ENCODE assay signal across 19 cellular contexts in the genomic region with DNA sequence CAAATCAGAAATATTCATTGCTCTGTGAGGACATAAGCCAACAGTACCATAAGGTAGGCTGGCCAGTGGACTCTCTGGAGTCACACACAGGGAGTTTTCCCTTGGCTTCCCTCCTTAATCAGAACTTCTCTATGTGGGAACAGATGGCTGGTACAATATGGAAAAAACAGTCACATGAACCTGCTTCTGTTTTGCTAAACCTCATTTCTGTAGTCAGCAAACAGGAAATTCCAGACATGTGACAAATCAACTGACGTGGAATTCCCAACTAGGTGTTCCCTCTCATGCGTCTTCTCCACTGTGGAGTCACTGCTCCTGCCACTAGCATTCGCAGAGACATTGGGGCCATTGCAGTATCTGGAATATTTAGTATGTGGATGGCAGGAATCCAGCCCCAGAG.
DNase-seq lines count a peak whose midpoint lies in the region; ATAC-seq, FAIRE-seq and TF ChIP-seq lines count a peak whose summit lies in the region.
"Had no signal": no experiment of that assay in that cellular context is flagged by ENCODE, and none has a peak within 500 bp of the region (broad histone marks: within the 10 kb centered on the region; RNA-seq: fewer than 3 reads in every experiment).

No MANE protein-coding gene starts in this region.

- CTCF ChIA-PET in A549 (lab: Yijun Ruan, JAX) = no interaction called here
- CTCF ChIA-PET in WTC11 (lab: Charles Lee) = no interaction called here

- H3K9me3 ChIP-seq in A549 (peaks cover 5% of the 10 kb centered on the region; the same call in 1 of the 3 replicates), gastroesophageal sphincter (no peaks in the 10 kb centered on the region), HAP-1 (no peaks in the 10 kb centered on the region)
- H3K9me3 ChIP-seq: esophagus muscularis mucosa, right lobe of liver had no signal

- peaks cover 5% of the 10 kb centered on the region; the same call in 1 of the 3 replicates for H3K4me1 ChIP-seq in A549
- no peaks in the 10 kb centered on the region for H3K4me1 ChIP-seq in gastroesophageal sphincter
- H3K4me1 ChIP-seq in HAP-1 = no peaks in the 10 kb centered on the region
- H3K4me1 ChIP-seq: esophagus muscularis mucosa had no signal

- no peak overlapping the region for H3K4me3 Mint-ChIP-seq in WTC11
- no peak overlapping the region for H3K4me3 Mint-ChIP-seq in activated T-helper 1 cell treated with anti-CD3 and anti-CD28 coated beads, Interleukin-12 subunit alpha, Interleukin-12 subunit beta, Interleukin-2, Interleukin-4 antibody, amounts not matched to agents 30 ng/mL and 10 ng/mL and 1 ng/mL, durations not matched to agents 14 hours and 24 hours and 36 hours
- no peak overlapping the region for H3K4me3 Mint-ChIP-seq in activated CD4-positive, alpha-beta T cell treated with anti-CD3 and anti-CD28 coated beads, Interleukin-2, amount 10 ng/mL, durations not matched to agents 24 days and 14 days
- H3K4me3 Mint-ChIP-seq: CD8-positive, alpha-beta memory T cell had no signal

- H3K27ac ChIP-seq in A549 = no peak overlapping the region
- no peak overlapping the region for H3K27ac ChIP-seq in gastroesophageal sphincter
- H3K27ac ChIP-seq: esophagus muscularis mucosa, right lobe of liver had no signal

- TF ChIP-seq CTCF in A549 (IDR thresholded peaks at IDR 0.05) = no peak
- TF ChIP-seq CTCF in WTC11 (IDR thresholded peaks at IDR 0.05) = no peak
- TF ChIP-seq CTCF in gastroesophageal sphincter (IDR thresholded peaks at IDR 0.05) = no peak

- ATAC-seq in A549 (no peak), WTC11 (no peak), gastroesophageal sphincter (peak; percentile 19), HG03139 (IDR thresholded peaks at IDR 0.05; ENCODE audit: unreplicated experiment) (no peak)
- ATAC-seq: right lobe of liver, Right ventricle myocardium inferior had no signal

- in situ Hi-C loops in HAP-1 (cut with MboI; ENCODE audit: low sequenced_read_pairs) = no loop called here

- FAIRE-seq in A549 (lab: Jason Lieb, UNC) = no peak

- intact Hi-C loops in activated T-helper 1 cell treated with anti-CD3 and anti-CD28 coated beads, Interleukin-12 subunit alpha, Interleukin-12 subunit beta, Interleukin-2, Interleukin-4 antibody, amounts not matched to agents 30 ng/mL and 10 ng/mL and 1 ng/mL, durations not matched to agents 14 hours and 24 hours and 36 hours (cut with micrococcal nuclease) = no loop called here
- intact Hi-C loops in activated CD4-positive, alpha-beta T cell treated with anti-CD3 and anti-CD28 coated beads, Interleukin-2, amount 10 ng/mL, durations not matched to agents 24 days and 14 days (cut with micrococcal nuclease) = no loop called here

- H3K27me3 Mint-ChIP-seq in WTC11 (ENCODE audit: low read depth) = no peaks in the 10 kb centered on the region
- H3K27me3 Mint-ChIP-seq in activated T-helper 1 cell treated with anti-CD3 and anti-CD28 coated beads, Interleukin-12 subunit alpha, Interleukin-12 subunit beta, Interleukin-2, Interleukin-4 antibody, amounts not matched to agents 30 ng/mL and 10 ng/mL and 1 ng/mL, durations not matched to agents 14 hours and 24 hours and 36 hours (ENCODE audit: insufficient read depth) = no peaks in the 10 kb centered on the region
- no peaks in the 10 kb centered on the region for H3K27me3 Mint-ChIP-seq in activated CD4-positive, alpha-beta T cell treated with anti-CD3 and anti-CD28 coated beads, Interleukin-2, amount 10 ng/mL, durations not matched to agents 24 days and 14 days

- no peaks in the 10 kb centered on the region for H3K36me3 ChIP-seq in gastroesophageal sphincter
- no peaks in the 10 kb centered on the region for H3K36me3 ChIP-seq in HAP-1 (replicated peaks)
- H3K36me3 ChIP-seq: esophagus muscularis mucosa, right lobe of liver had no signal

- no peak for TF ChIP-seq RAD21 in A549 (conservative IDR thresholded peaks at IDR 0.05 in 1 of 2, IDR thresholded peaks at IDR 0.05 in 1 of 2)

- no peak overlapping the region for H3K4me3 ChIP-seq in A549
- no peak overlapping the region for H3K4me3 ChIP-seq in gastroesophageal sphincter
- no peak overlapping the region for H3K4me3 ChIP-seq in HAP-1
- H3K4me3 ChIP-seq: esophagus muscularis mucosa, right lobe of liver had no signal

- H3K4me2 ChIP-seq in A549 = 0 out of 3 replicates have a peak overlapping the region, but pooled peaks have one; percentile 2

- H3K9me3 Mint-ChIP-seq in WTC11 = peaks cover 17% of the 10 kb centered on the region
- H3K9me3 Mint-ChIP-seq in activated T-helper 1 cell treated with anti-CD3 and anti-CD28 coated beads, Interleukin-12 subunit alpha, Interleukin-12 subunit beta, Interleukin-2, Interleukin-4 antibody, amounts not matched to agents 30 ng/mL and 10 ng/mL and 1 ng/mL, durations not matched to agents 14 hours and 24 hours and 36 hours = no peaks in the 10 kb centered on the region
- H3K9me3 Mint-ChIP-seq in activated CD4-positive, alpha-beta T cell treated with anti-CD3 and anti-CD28 coated beads, Interleukin-2, amount 10 ng/mL, durations not matched to agents 24 days and 14 days = no peaks in the 10 kb centered on the region

- no peaks in the 10 kb centered on the region for H3K27me3 ChIP-seq in gastroesophageal sphincter
- no peaks in the 10 kb centered on the region for H3K27me3 ChIP-seq in HAP-1 (ENCODE audit: low read depth)
- H3K27me3 ChIP-seq: esophagus muscularis mucosa, right lobe of liver had no signal

- DNase-seq in A549 (ENCODE audit: low read depth in 1 of 2, low spot score in 1 of 2) (peak in 1 of 2 experiments; percentile 48), M059J (ENCODE audit: low read depth) (peak; percentile 67), WTC11 (ENCODE audit: low spot score) (no peak), HAP-1 (ENCODE audit: low spot score in 2 of 2) (no peak)
- DNase-seq in activated T-helper 1 cell treated with anti-CD3 and anti-CD28 coated beads, Interleukin-12 subunit alpha, Interleukin-12 subunit beta, Interleukin-2, Interleukin-4 antibody, amounts not matched to agents 30 ng/mL and 10 ng/mL and 1 ng/mL, durations not matched to agents 14 hours and 24 hours and 36 hours (ENCODE audit: low spot score) = no peak
- no peak for DNase-seq in activated CD4-positive, alpha-beta T cell treated with anti-CD3 and anti-CD28 coated beads, Interleukin-2, amount 10 ng/mL, durations not matched to agents 24 days and 14 days
- DNase-seq: activated CD8-positive, alpha-beta memory T cell treated with anti-CD3 and anti-CD28 coated beads, Interleukin-2, amount 50 U/mL, for 48 hours; activated naive CD4-positive, alpha-beta T cell treated with Interleukin-2 at 50 U/mL for 16 hours; CD8-positive, alpha-beta memory T cell; HCEC 1CT; MM.1S; NCI-H2107; nucleus accumbens; right lobe of liver; stimulated activated CD4-positive, alpha-beta T cell treated with anti-CD3 and anti-CD28 coated beads, Interleukin-1b, Interleukin-23, amount 100 ng/mL, for 48 hours had no signal

- no peak for TF ChIP-seq POLR2A in A549 (IDR thresholded peaks at IDR 0.05; ENCODE audit: low read length)
- TF ChIP-seq POLR2A in gastroesophageal sphincter (IDR thresholded peaks at IDR 0.05) = no peak

- POLR2A ChIA-PET in A549 (lab: Yijun Ruan, JAX) = no interaction called here
- POLR2A ChIA-PET in WTC11 (lab: Charles Lee) = no interaction called here

- peaks cover 2% of the 10 kb centered on the region; the same call in 1 of the 2 replicates for H3K36me3 Mint-ChIP-seq in WTC11
- no peaks in the 10 kb centered on the region for H3K36me3 Mint-ChIP-seq in activated T-helper 1 cell treated with anti-CD3 and anti-CD28 coated beads, Interleukin-12 subunit alpha, Interleukin-12 subunit beta, Interleukin-2, Interleukin-4 antibody, amounts not matched to agents 30 ng/mL and 10 ng/mL and 1 ng/mL, durations not matched to agents 14 hours and 24 hours and 36 hours (ENCODE audit: low read depth)
- no peaks in the 10 kb centered on the region for H3K36me3 Mint-ChIP-seq in activated CD4-positive, alpha-beta T cell treated with anti-CD3 and anti-CD28 coated beads, Interleukin-2, amount 10 ng/mL, durations not matched to agents 24 days and 14 days (ENCODE audit: low read depth)
- H3K36me3 Mint-ChIP-seq: CD8-positive, alpha-beta memory T cell had no signal

- WGBS in A549 (ENCODE audit: missing lambda C conversion rate) = 11% methylated on average over 3 of the region's 3 CpGs
- 81% methylated on average over 3 of the region's 3 CpGs; no CpG with 5 or more reads in 1 of the 2 donors for WGBS in gastroesophageal sphincter (ENCODE audit: low coverage in 1 of 2), 2 donors

- no peak for TF ChIP-seq EP300 in A549 (IDR thresholded peaks at IDR 0.05)
- no peak for TF ChIP-seq EP300 in gastroesophageal sphincter (IDR thresholded peaks at IDR 0.05)

- H3K4me1 Mint-ChIP-seq in WTC11 = peaks cover 9% of the 10 kb centered on the region
- no peaks in the 10 kb centered on the region for H3K4me1 Mint-ChIP-seq in activated T-helper 1 cell treated with anti-CD3 and anti-CD28 coated beads, Interleukin-12 subunit alpha, Interleukin-12 subunit beta, Interleukin-2, Interleukin-4 antibody, amounts not matched to agents 30 ng/mL and 10 ng/mL and 1 ng/mL, durations not matched to agents 14 hours and 24 hours and 36 hours (ENCODE audit: low read depth)
- no peaks in the 10 kb centered on the region for H3K4me1 Mint-ChIP-seq in activated CD4-positive, alpha-beta T cell treated with anti-CD3 and anti-CD28 coated beads, Interleukin-2, amount 10 ng/mL, durations not matched to agents 24 days and 14 days
- H3K4me1 Mint-ChIP-seq: CD8-positive, alpha-beta memory T cell had no signal

- H3K27ac Mint-ChIP-seq in WTC11 = 0 out of 2 replicates have a peak overlapping the region, but pooled peaks have one; percentile 58
- no peak overlapping the region for H3K27ac Mint-ChIP-seq in activated T-helper 1 cell treated with anti-CD3 and anti-CD28 coated beads, Interleukin-12 subunit alpha, Interleukin-12 subunit beta, Interleukin-2, Interleukin-4 antibody, amounts not matched to agents 30 ng/mL and 10 ng/mL and 1 ng/mL, durations not matched to agents 14 hours and 24 hours and 36 hours
- H3K27ac Mint-ChIP-seq in activated CD4-positive, alpha-beta T cell treated with anti-CD3 and anti-CD28 coated beads, Interleukin-2, amount 10 ng/mL, durations not matched to agents 24 days and 14 days = no peak overlapping the region
- H3K27ac Mint-ChIP-seq: CD8-positive, alpha-beta memory T cell had no signal

TF ChIP-seq in A549, 52 proteins besides CTCF, POLR2A, EP300 and RAD21 (continues in another document):
- TF ChIP-seq ESRRA (IDR thresholded peaks at IDR 0.05; ENCODE audit: borderline replicate concordance, low read length) (no peak), MAZ (IDR thresholded peaks at IDR 0.05; ENCODE audit: borderline replicate concordance, low read depth, low read length) (no peak)
